ENCODE assay signal across 12 cellular contexts in the genomic region with DNA sequence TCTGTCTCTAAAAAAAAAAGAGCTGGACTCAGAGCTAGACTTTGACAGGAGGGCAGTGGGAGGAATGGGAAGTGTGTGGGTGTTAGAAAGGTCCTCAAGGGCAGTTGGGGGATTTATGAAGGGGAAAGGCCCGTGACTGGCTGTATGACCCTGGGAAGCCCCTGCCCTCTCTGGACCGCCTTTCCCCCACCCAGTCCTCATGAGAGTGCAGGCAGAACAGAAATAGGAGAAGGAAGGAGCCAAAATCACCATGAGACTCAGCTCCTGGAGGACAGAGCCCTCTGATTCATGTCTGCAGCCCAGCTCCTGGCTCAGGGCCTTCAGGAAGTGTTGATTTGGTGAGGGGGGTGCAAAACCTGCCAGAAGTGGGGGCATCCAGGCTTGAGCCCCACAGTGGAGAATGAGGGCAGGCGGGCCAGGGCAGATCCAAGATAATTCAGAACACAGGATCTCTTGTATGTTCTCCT. TPM values are rescaled to one million over a fixed set of nuclear protein-coding genes. Genes with fewer than 3 reads are reported as not detected.
DNase-seq lines count a peak whose midpoint lies in the region; ATAC-seq and TF ChIP-seq lines count a peak whose summit lies in the region.
"Had no signal": no experiment of that assay in that cellular context is flagged by ENCODE, and none has a peak within 500 bp of the region (broad histone marks: within the 10 kb centered on the region; RNA-seq: fewer than 3 reads in every experiment).

No MANE protein-coding gene starts in this region.

- no peaks in the 10 kb centered on the region for H3K27me3 ChIP-seq in trophoblast cell (ENCODE audit: insufficient read depth, low read length)

- no peak overlapping the region for H3K9ac ChIP-seq in trophoblast cell (ENCODE audit: low read length)

- H3K27ac ChIP-seq in trophoblast cell (ENCODE audit: low read depth, low read length) = no peak overlapping the region

- no peak overlapping the region for H3K4me3 Mint-ChIP-seq in MCF 10A (ENCODE audit: unreplicated experiment)

- peak overlapping the region; percentile 27 for H3K14ac ChIP-seq in trophoblast cell (ENCODE audit: low read length)

- POLR2A ChIA-PET in MCF 10A (lab: Yijun Ruan, JAX) = interaction anchor here (0.6 to 20.1 kb wide), 6 partner anchors 10 to 637 kb away, joined by 3 to 409 read pairs (median 10); a partner anchor contains a TSS

- H3K79me1 ChIP-seq in trophoblast cell (ENCODE audit: low read length) = peaks cover 21% of the 10 kb centered on the region

- no peak overlapping the region for H2AFZ ChIP-seq in trophoblast cell (ENCODE audit: insufficient read depth, low read length, poor library complexity)

- H3K27ac Mint-ChIP-seq in MCF 10A (ENCODE audit: low read depth, unreplicated experiment) = peak overlapping the region; percentile 76

- no peak for TF ChIP-seq CTCF in MCF 10A (IDR thresholded peaks at IDR 0.05; ENCODE audit: unreplicated experiment)

- no peaks in the 10 kb centered on the region for H3K9me3 ChIP-seq in trophoblast cell (ENCODE audit: insufficient read depth, low read depth, low read length)

- no peak overlapping the region for H4K12ac ChIP-seq in trophoblast cell (ENCODE audit: low read depth, low read length)

- no peak overlapping the region for H2BK5ac ChIP-seq in trophoblast cell (ENCODE audit: low read depth, low read length, poor library complexity)

- no peak overlapping the region for H3K4me3 ChIP-seq in trophoblast cell (ENCODE audit: low read depth, low read length)

- DNase-seq in EL (peak; percentile 41), HT1080 (ENCODE audit: low read depth) (peak; percentile 45), MCF 10A (ENCODE audit: unreplicated experiment) (peak; percentile 47), trophoblast cell (peak; percentile 35 to 58), Right ventricle myocardium superior (no peak), epidermal melanocyte (ENCODE audit: insufficient read length, low spot score) (no peak)
- DNase-seq: kidney glomerular epithelial cell; MM.1S; stimulated activated CD4-positive, alpha-beta T cell treated with anti-CD3 and anti-CD28 coated beads, Interleukin-12 subunit alpha, Interleukin-12 subunit beta, amount 100 ng/mL, for 4 hours had no signal

- no peaks in the 10 kb centered on the region for H3K36me3 ChIP-seq in trophoblast cell (ENCODE audit: control insufficient read depth in 1 of 2, insufficient read depth in 2 of 2, low read length in 2 of 2)

- no peak overlapping the region for H4K8ac ChIP-seq in trophoblast cell (ENCODE audit: low read depth, low read length)

- H3K4me1 Mint-ChIP-seq in MCF 10A (ENCODE audit: insufficient read depth, unreplicated experiment) = peaks cover 55% of the 10 kb centered on the region

- no peak overlapping the region for H3K23ac ChIP-seq in trophoblast cell (ENCODE audit: low read length)

- CTCF ChIA-PET in MCF 10A (lab: Yijun Ruan, JAX) = interaction anchor here (0.6 to 2.2 kb wide), 6 partner anchors 12 to 23 kb away, joined by 3 to 9 read pairs (median 6); a partner anchor contains a TSS

- H4K91ac ChIP-seq in trophoblast cell (ENCODE audit: low read depth, low read length) = peak overlapping the region; percentile 59

- H2AK5ac ChIP-seq in trophoblast cell (ENCODE audit: low read length) = peak overlapping the region; percentile 57

- WGBS in trophoblast cell (ENCODE audit: extremely low coverage, insufficient coverage, insufficient read length) = no CpG with 5 or more reads among the region's 3 CpGs

- no peak for ATAC-seq in HG03520 (IDR thresholded peaks at IDR 0.05; ENCODE audit: unreplicated experiment)
- ATAC-seq in GM21526 (IDR thresholded peaks at IDR 0.05; ENCODE audit: low FRiP score, unreplicated experiment) = no peak
- no peak for ATAC-seq in Right ventricle myocardium superior (ENCODE audit: poor library complexity)

- H3K18ac ChIP-seq in trophoblast cell (ENCODE audit: low read length) = no peak overlapping the region

- H3K9me3 Mint-ChIP-seq in MCF 10A (ENCODE audit: unreplicated experiment) = no peaks in the 10 kb centered on the region

- H3K4me2 ChIP-seq in trophoblast cell (ENCODE audit: low read length) = no peak overlapping the region

- peaks cover 2% of the 10 kb centered on the region for H3K79me2 ChIP-seq in trophoblast cell (ENCODE audit: control insufficient read depth, insufficient read depth, low read length, poor library complexity)

- H2BK12ac ChIP-seq in trophoblast cell (ENCODE audit: low read length) = peak overlapping the region; percentile 89

- peaks cover 39% of the 10 kb centered on the region for H3K36me3 Mint-ChIP-seq in MCF 10A (ENCODE audit: insufficient read depth, unreplicated experiment)

- intact Hi-C loops in MCF 10A (cut with micrococcal nuclease) (loop anchor here (10.0 kb wide), 1 partner anchor 981 kb away; a partner anchor contains a TSS), Right ventricle myocardium superior (cut with DNase I) (no loop called here)

- no TSS peak for BruUV-seq in MCF 10A (replicated peaks; lab: Mats Ljungman, UMichigan)

- H3K4me1 ChIP-seq in trophoblast cell (ENCODE audit: control insufficient read depth in 1 of 2, insufficient read depth in 2 of 2, low read length in 2 of 2) = peaks cover 20 to 21% of the 10 kb centered on the region in 2 experiments

- H3K4ac ChIP-seq in trophoblast cell (ENCODE audit: low read depth, low read length) = no peak overlapping the region

- peak overlapping the region; percentile 56 for H2BK120ac ChIP-seq in trophoblast cell (ENCODE audit: insufficient read depth, low read length, poor library complexity)

- H3K27me3 Mint-ChIP-seq in MCF 10A (ENCODE audit: insufficient read depth, unreplicated experiment) = no peaks in the 10 kb centered on the region

RNA-seq across cellular contexts. Expression of a gene that starts 8.7 kb away (rescaled TPM):
- total RNA-seq in HT1080 (2014; rRNA removed; shearing (Covaris generic)) = 29.0 and 37.5 TPM in 2 replicates
- polyA plus RNA-seq in HT1080 (2015; cell fraction: cytosol; rRNA removed) = 20.1 and 27.5 TPM in 2 replicates
- 134 and 137 TPM in 2 replicates for polyA plus RNA-seq in HT1080 (2015; cell fraction: nucleus; rRNA removed)
- 76.0 and 76.4 TPM in 2 replicates for total RNA-seq in MCF 10A (2022)
- polyA plus RNA-seq in trophoblast cell (2013) = 29.5 and 29.9 TPM in 2 replicates
- 15.7 TPM for total RNA-seq in Right ventricle myocardium superior

RNA-seq across cellular contexts. Expression of a gene that starts 17.3 kb away (rescaled TPM):
- total RNA-seq in HT1080 (2014; rRNA removed; shearing (Covaris generic)) = 108 and 120 TPM in 2 replicates
- 97.7 and 101 TPM in 2 replicates for polyA plus RNA-seq in HT1080 (2015; cell fraction: cytosol; rRNA removed)
- polyA plus RNA-seq in HT1080 (2015; cell fraction: nucleus; rRNA removed) = 290 and 312 TPM in 2 replicates
- total RNA-seq in MCF 10A (2022) = 34.2 and 45.9 TPM in 2 replicates
- polyA plus RNA-seq in trophoblast cell (2013) = 46.3 and 48.1 TPM in 2 replicates
- 0.19 TPM for total RNA-seq in Right ventricle myocardium superior

RNA-seq across cellular contexts. Expression of a gene that starts 38.7 kb away (rescaled TPM):
- 0.07 and 0.37 TPM in 2 replicates for total RNA-seq in HT1080 (2014; rRNA removed; shearing (Covaris generic))
- not detected in 2 replicates for polyA plus RNA-seq in HT1080 (2015; cell fraction: cytosol; rRNA removed)
- not detected in 2 replicates for polyA plus RNA-seq in HT1080 (2015; cell fraction: nucleus; rRNA removed)
- total RNA-seq in MCF 10A (2022) (0.21 and 0.47 TPM in 2 replicates), Right ventricle myocardium superior (0.89 TPM)
- 75.1 and 79.1 TPM in 2 replicates for polyA plus RNA-seq in trophoblast cell (2013)

RNA-seq across cellular contexts. Expression of a gene that starts 47.6 kb away (rescaled TPM):
- not detected in 2 replicates for total RNA-seq in HT1080 (2014; rRNA removed; shearing (Covaris generic))
- not detected in 2 replicates for polyA plus RNA-seq in HT1080 (2015; cell fraction: cytosol; rRNA removed)
- polyA plus RNA-seq in HT1080 (2015; cell fraction: nucleus; rRNA removed) = not detected in 2 replicates
- total RNA-seq in MCF 10A (2022) (not detected in 2 replicates), Right ventricle myocardium superior (not detected)
- polyA plus RNA-seq in trophoblast cell (2013) = not detected in 2 replicates
- total RNA-seq: T-helper 1 cell treated with Interleukin-12 subunit alpha and Interleukin-12 subunit beta and Interleukin-4 antibody, amounts not matched to agents 30 ng/mL and 1 ng/mL, for 36 hours had no signal

Comparison
In these comparisons a context has a peak if more than half of its experiments do, and no peak if none do; other contexts are left out.
1. DNase-seq: peak in EL (single experiment), HT1080 (single experiment), MCF 10A (single experiment) and trophoblast cell (2 of 2); none in Right ventricle myocardium superior (single experiment) and epidermal melanocyte (single experiment).
2. RNA of a gene that starts 17.3 kb away (total RNA-seq): 108 to 120 TPM in HT1080 and 34.2 to 45.9 TPM in MCF 10A; 0.19 TPM in Right ventricle myocardium superior (single experiment); every median in the first group is over 10 times any median in the second.